In the genomic region with DNA sequence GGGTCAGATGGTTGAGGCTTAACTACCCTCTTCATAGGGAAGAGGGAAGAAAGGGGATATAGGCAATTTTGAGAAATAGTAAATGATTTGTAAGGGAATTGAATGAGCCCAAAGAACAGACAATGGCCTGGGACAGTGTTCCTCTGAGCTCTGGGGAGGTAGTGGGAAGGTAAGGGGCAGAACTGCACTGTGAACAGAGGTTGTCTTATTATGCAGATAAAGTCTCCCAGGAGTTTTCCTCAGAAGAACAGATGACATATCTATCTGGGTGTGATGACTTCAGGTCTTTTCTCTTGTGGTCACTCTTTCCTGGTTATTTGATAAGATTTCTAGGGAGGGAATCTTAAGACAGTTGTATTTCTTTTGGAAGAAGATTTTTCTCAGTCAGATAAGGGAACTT, we compare ENCODE assay signal across 26 cellular contexts.
A peak's percentile ranks its signal among the peaks of the same experiment; 100 is the strongest.
DNase-seq lines count a peak whose midpoint lies in the region; ATAC-seq, FAIRE-seq and TF ChIP-seq lines count a peak whose summit lies in the region.
"Had no signal": no experiment of that assay in that cellular context is flagged by ENCODE, and none has a peak within 500 bp of the region (broad histone marks: within the 10 kb centered on the region; RNA-seq: fewer than 3 reads in every experiment).

No MANE protein-coding gene starts in this region.

- H3F3A ChIP-seq in GM23338 (replicated peaks; ENCODE audit: low read depth), result no peaks in the 10 kb centered on the region

- no peaks in the 10 kb centered on the region for H3K27me3 ChIP-seq in GM23338 (ENCODE audit: insufficient read depth)
- H3K27me3 ChIP-seq in uterus, result no peaks in the 10 kb centered on the region
- H3K27me3 ChIP-seq: BLaER1 treated with 17β-estradiol and CSF1 and Interleukin-3, amounts not matched to agents 10 nM and 100 nM had no signal

- peaks cover 7% of the 10 kb centered on the region for H3K36me3 Mint-ChIP-seq in GM23338 (ENCODE audit: low read depth)
- no peaks in the 10 kb centered on the region for H3K36me3 Mint-ChIP-seq in nephron (ENCODE audit: low read depth)
- H3K36me3 Mint-ChIP-seq: CD8-positive, alpha-beta T cell had no signal

- TF ChIP-seq CTCF in GM23338 (conservative IDR thresholded peaks at IDR 0.05; ENCODE audit: low read depth in 2 of 2) (no peak), nephron (IDR thresholded peaks at IDR 0.05; ENCODE audit: unreplicated experiment in 3 of 3) (no peak), uterus (IDR thresholded peaks at IDR 0.05) (no peak)

- TF ChIP-seq POLR2A in uterus (IDR thresholded peaks at IDR 0.05), result no peak

- intact Hi-C loops in uterus (cut with DNase I; ENCODE audit: low total_unique reads), result no loop called here

- no peak overlapping the region for H3K4me2 ChIP-seq in GM23338
- H3K4me2 ChIP-seq: A549; BLaER1 treated with 17β-estradiol and CSF1 and Interleukin-3, amounts not matched to agents 10 nM and 100 nM had no signal

- 0 out of 2 replicates have a peak overlapping the region, but pooled peaks have one; percentile 9 for H2AFZ ChIP-seq in GM23338

- H3K36me3 ChIP-seq in GM23338 (ENCODE audit: insufficient read depth) (no peaks in the 10 kb centered on the region), uterus (no peaks in the 10 kb centered on the region)
- H3K36me3 ChIP-seq: BLaER1 treated with 17β-estradiol and CSF1 and Interleukin-3, amounts not matched to agents 10 nM and 100 nM had no signal

- H3K9me2 ChIP-seq in GM23338 (ENCODE audit: insufficient read depth), result 0 out of 2 replicates have a peak, but pooled peaks cover 4% of the 10 kb centered on the region

- H3K27ac ChIP-seq in GM23338 (ENCODE audit: low read depth) (no peak overlapping the region), uterus (peak overlapping the region; percentile 57 to 58)
- H3K27ac ChIP-seq: 22Rv1; A549; BLaER1 treated with 17β-estradiol and CSF1 and Interleukin-3, amounts not matched to agents 10 nM and 100 nM; C4-2B had no signal

- H3K4me3 Mint-ChIP-seq in GM23338, result no peak overlapping the region
- H3K4me3 Mint-ChIP-seq in nephron, result no peak overlapping the region
- H3K4me3 Mint-ChIP-seq: B cell; CD4-positive, alpha-beta T cell; CD8-positive, alpha-beta T cell had no signal

- DNase-seq in GM23338 (ENCODE audit: low spot score) (no peak), HTR-8/SVneo (ENCODE audit: insufficient read length, low spot score) (no peak), uterus (no peak), NCI-H524 treated with DMSO at 0.1 percent for 48 hours (lab: John Stamatoyannopoulos, UW) (no peak)
- DNase-seq: AML-193; Caco-2; Calu3; CD4-positive, alpha-beta T cell; CD8-positive, alpha-beta T cell; DMS53; DMS79; DND-41; EL; GDM1 had no signal

- no peaks in the 10 kb centered on the region for H3K9me3 ChIP-seq in uterus
- H3K9me3 ChIP-seq: A549; BLaER1 treated with 17β-estradiol and CSF1 and Interleukin-3, amounts not matched to agents 10 nM and 100 nM; Caco-2 had no signal

- H4K20me1 ChIP-seq in GM23338 (replicated peaks; ENCODE audit: insufficient read depth), result no peaks in the 10 kb centered on the region
- H4K20me1 ChIP-seq: BLaER1 treated with 17β-estradiol and CSF1 and Interleukin-3, amounts not matched to agents 10 nM and 100 nM had no signal

- H3K27ac Mint-ChIP-seq in GM23338 (no peak overlapping the region), nephron (peak overlapping the region in 2 of 3 experiments; percentile 57 to 73)
- H3K27ac Mint-ChIP-seq: B cell; CD4-positive, alpha-beta T cell; CD8-positive, alpha-beta T cell had no signal

- H3K27me3 Mint-ChIP-seq in GM23338 (ENCODE audit: insufficient read depth, low read depth, poor library complexity), result peaks cover 4% of the 10 kb centered on the region
- H3K27me3 Mint-ChIP-seq in nephron (ENCODE audit: low read depth), result peaks cover 3% of the 10 kb centered on the region

- no peak for ATAC-seq in GM23338
- ATAC-seq in HG03095 (IDR thresholded peaks at IDR 0.05; ENCODE audit: unreplicated experiment), result no peak
- ATAC-seq in GM21576 (IDR thresholded peaks at IDR 0.05; ENCODE audit: unreplicated experiment), result no peak
- ATAC-seq: A549; CD8-positive, alpha-beta T cell; GM12878 had no signal

- H3K4me3 ChIP-seq in GM23338 (no peak overlapping the region), uterus (no peak overlapping the region)
- H3K4me3 ChIP-seq: A549; BLaER1 treated with 17β-estradiol and CSF1 and Interleukin-3, amounts not matched to agents 10 nM and 100 nM; GM12878 had no signal

- FAIRE-seq in HTR-8/SVneo (lab: Jason Lieb, UNC), result peak; percentile 9
- FAIRE-seq: A549, D721Med, GM12878, GM12892, GM18507 had no signal

- H3K4me1 Mint-ChIP-seq in GM23338 (peaks cover 6% of the 10 kb centered on the region; the same call in 2 of the 3 replicates), nephron (peaks cover 76% of the 10 kb centered on the region)

- H3K79me2 ChIP-seq in GM23338 (replicated peaks; ENCODE audit: insufficient read depth), result no peaks in the 10 kb centered on the region

- H3K9me3 Mint-ChIP-seq in GM23338 (peaks cover 8% of the 10 kb centered on the region), nephron (peaks cover 6% of the 10 kb centered on the region)
- H3K9me3 Mint-ChIP-seq: CD4-positive, alpha-beta T cell had no signal

- H3K4me1 ChIP-seq in GM23338 (ENCODE audit: insufficient read depth) (no peaks in the 10 kb centered on the region), uterus (peaks cover 0 to 7% of the 10 kb centered on the region in 2 donors)
- H3K4me1 ChIP-seq: A549, Caco-2 had no signal

TF ChIP-seq in GM23338, 12 proteins besides CTCF, POLR2A, EP300 and RAD21 (continues in another document):
- no peak for TF ChIP-seq STAT1 (IDR thresholded peaks at IDR 0.05; ENCODE audit: unreplicated experiment)
- TF ChIP-seq POLR2AphosphoS5 (IDR thresholded peaks at IDR 0.05; ENCODE audit: low read depth), result no peak
- TF ChIP-seq ZNF114 (CRISPR knock-in tag; IDR thresholded peaks at IDR 0.05), result no peak
- TF ChIP-seq, protein P1, sequence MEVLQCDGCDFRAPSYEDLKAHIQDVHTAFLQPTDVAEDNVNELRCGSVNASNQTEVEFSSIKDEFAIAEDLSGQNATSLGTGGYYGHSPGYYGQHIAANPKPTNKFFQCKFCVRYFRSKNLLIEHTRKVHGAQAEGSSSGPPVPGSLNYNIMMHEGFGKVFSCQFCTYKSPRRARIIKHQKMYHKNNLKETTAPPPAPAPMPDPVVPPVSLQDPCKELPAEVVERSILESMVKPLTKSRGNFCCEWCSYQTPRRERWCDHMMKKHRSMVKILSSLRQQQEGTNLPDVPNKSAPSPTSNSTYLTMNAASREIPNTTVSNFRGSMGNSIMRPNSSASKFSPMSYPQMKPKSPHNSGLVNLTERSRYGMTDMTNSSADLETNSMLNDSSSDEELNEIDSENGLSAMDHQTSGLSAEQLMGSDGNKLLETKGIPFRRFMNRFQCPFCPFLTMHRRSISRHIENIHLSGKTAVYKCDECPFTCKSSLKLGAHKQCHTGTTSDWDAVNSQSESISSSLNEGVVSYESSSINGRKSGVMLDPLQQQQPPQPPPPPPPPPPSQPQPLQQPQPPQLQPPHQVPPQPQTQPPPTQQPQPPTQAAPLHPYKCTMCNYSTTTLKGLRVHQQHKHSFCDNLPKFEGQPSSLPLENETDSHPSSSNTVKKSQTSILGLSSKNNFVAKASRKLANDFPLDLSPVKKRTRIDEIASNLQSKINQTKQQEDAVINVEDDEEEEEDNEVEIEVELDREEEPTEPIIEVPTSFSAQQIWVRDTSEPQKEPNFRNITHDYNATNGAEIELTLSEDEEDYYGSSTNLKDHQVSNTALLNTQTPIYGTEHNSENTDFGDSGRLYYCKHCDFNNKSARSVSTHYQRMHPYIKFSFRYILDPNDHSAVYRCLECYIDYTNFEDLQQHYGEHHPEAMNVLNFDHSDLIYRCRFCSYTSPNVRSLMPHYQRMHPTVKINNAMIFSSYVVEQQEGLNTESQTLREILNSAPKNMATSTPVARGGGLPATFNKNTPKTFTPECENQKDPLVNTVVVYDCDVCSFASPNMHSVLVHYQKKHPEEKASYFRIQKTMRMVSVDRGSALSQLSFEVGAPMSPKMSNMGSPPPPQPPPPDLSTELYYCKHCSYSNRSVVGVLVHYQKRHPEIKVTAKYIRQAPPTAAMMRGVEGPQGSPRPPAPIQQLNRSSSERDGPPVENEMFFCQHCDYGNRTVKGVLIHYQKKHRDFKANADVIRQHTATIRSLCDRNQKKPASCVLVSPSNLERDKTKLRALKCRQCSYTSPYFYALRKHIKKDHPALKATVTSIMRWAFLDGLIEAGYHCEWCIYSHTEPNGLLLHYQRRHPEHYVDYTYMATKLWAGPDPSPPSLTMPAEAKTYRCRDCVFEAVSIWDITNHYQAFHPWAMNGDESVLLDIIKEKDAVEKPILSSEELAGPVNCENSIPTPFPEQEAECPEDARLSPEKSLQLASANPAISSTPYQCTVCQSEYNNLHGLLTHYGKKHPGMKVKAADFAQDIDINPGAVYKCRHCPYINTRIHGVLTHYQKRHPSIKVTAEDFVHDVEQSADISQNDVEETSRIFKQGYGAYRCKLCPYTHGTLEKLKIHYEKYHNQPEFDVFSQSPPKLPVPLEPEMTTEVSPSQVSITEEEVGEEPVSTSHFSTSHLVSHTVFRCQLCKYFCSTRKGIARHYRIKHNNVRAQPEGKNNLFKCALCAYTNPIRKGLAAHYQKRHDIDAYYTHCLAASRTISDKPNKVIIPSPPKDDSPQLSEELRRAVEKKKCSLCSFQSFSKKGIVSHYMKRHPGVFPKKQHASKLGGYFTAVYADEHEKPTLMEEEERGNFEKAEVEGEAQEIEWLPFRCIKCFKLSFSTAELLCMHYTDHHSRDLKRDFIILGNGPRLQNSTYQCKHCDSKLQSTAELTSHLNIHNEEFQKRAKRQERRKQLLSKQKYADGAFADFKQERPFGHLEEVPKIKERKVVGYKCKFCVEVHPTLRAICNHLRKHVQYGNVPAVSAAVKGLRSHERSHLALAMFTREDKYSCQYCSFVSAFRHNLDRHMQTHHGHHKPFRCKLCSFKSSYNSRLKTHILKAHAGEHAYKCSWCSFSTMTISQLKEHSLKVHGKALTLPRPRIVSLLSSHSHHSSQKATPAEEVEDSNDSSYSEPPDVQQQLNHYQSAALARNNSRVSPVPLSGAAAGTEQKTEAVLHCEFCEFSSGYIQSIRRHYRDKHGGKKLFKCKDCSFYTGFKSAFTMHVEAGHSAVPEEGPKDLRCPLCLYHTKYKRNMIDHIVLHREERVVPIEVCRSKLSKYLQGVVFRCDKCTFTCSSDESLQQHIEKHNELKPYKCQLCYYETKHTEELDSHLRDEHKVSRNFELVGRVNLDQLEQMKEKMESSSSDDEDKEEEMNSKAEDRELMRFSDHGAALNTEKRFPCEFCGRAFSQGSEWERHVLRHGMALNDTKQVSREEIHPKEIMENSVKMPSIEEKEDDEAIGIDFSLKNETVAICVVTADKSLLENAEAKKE (CRISPR knock-in tag; IDR thresholded peaks at IDR 0.05), result no peak
- no peak for TF ChIP-seq EZH2phosphoT487 (IDR thresholded peaks at IDR 0.05; ENCODE audit: unreplicated experiment)
- no peak for TF ChIP-seq JUNB (IDR thresholded peaks at IDR 0.05; ENCODE audit: unreplicated experiment)
